Comparison of ENCODE assay signal across 9 cellular contexts in genomic region chr12:109944975-109945374, GRCh38. TPM values are rescaled to one million over a fixed set of nuclear protein-coding genes. Genes with fewer than 3 reads are reported as not detected.
DNase-seq lines count a peak whose midpoint lies in the region; ATAC-seq and TF ChIP-seq lines count a peak whose summit lies in the region.
"Had no signal": no experiment of that assay in that cellular context is flagged by ENCODE, and none has a peak within 500 bp of the region (broad histone marks: within the 10 kb centered on the region; RNA-seq: fewer than 3 reads in every experiment).

No MANE protein-coding gene starts in this region.

- peaks cover 58% of the 10 kb centered on the region for H3K36me3 Mint-ChIP-seq in stimulated activated naive CD8-positive, alpha-beta T cell treated with anti-CD3 and anti-CD28 coated beads, Interleukin-15, Interleukin-2, amounts not matched to agents 100 ng/mL and 50 ng/mL, for 24 hours (ENCODE audit: low read depth)

- H3K27me3 ChIP-seq in esophagus squamous epithelium = no peaks in the 10 kb centered on the region

- no peak overlapping the region for H3K4me3 Mint-ChIP-seq in stimulated activated naive CD8-positive, alpha-beta T cell treated with anti-CD3 and anti-CD28 coated beads, Interleukin-15, Interleukin-2, amounts not matched to agents 100 ng/mL and 50 ng/mL, for 24 hours
- H3K4me3 Mint-ChIP-seq in stimulated activated naive CD8-positive, alpha-beta T cell treated with anti-CD3 and anti-CD28 coated beads, Interleukin-15, amount 100 ng/mL, for 72 hours = no peak overlapping the region

- no peak for DNase-seq in stimulated activated naive CD8-positive, alpha-beta T cell treated with anti-CD3 and anti-CD28 coated beads, Interleukin-15, amount 100 ng/mL, for 72 hours
- DNase-seq in fibroblast of the conjunctiva (ENCODE audit: low read depth) = peak; percentile 20
- DNase-seq in mesenteric fat pad (ENCODE audit: low spot score) = peak; percentile 83
- DNase-seq in HT-29 (ENCODE audit: low spot score) = no peak
- no peak for DNase-seq in H4 (ENCODE audit: low spot score)
- DNase-seq in esophagus squamous epithelium (lab: John Stamatoyannopoulos, UW) = no peak

- ATAC-seq in stimulated activated naive CD8-positive, alpha-beta T cell treated with anti-CD3 and anti-CD28 coated beads, Interleukin-15, amount 100 ng/mL, for 72 hours = no peak
- ATAC-seq in GM19023 (IDR thresholded peaks at IDR 0.05; ENCODE audit: unreplicated experiment) = no peak

- no peak overlapping the region for H3K4me3 ChIP-seq in esophagus squamous epithelium

- H3K27ac Mint-ChIP-seq in stimulated activated naive CD8-positive, alpha-beta T cell treated with anti-CD3 and anti-CD28 coated beads, Interleukin-15, Interleukin-2, amounts not matched to agents 100 ng/mL and 50 ng/mL, for 24 hours = peak overlapping the region; percentile 15
- no peak overlapping the region for H3K27ac Mint-ChIP-seq in stimulated activated naive CD8-positive, alpha-beta T cell treated with anti-CD3 and anti-CD28 coated beads, Interleukin-15, amount 100 ng/mL, for 72 hours

- H3K9me3 Mint-ChIP-seq in stimulated activated naive CD8-positive, alpha-beta T cell treated with anti-CD3 and anti-CD28 coated beads, Interleukin-15, Interleukin-2, amounts not matched to agents 100 ng/mL and 50 ng/mL, for 24 hours = no peaks in the 10 kb centered on the region
- no peaks in the 10 kb centered on the region for H3K9me3 Mint-ChIP-seq in stimulated activated naive CD8-positive, alpha-beta T cell treated with anti-CD3 and anti-CD28 coated beads, Interleukin-15, amount 100 ng/mL, for 72 hours

- TF ChIP-seq POLR2A in esophagus squamous epithelium (IDR thresholded peaks at IDR 0.05) = no peak

- peak overlapping the region in 2 of 4 donors; percentile 12 to 21 for H3K27ac ChIP-seq in esophagus squamous epithelium
- H3K27ac ChIP-seq: epithelial cell of prostate had no signal

- no peaks in the 10 kb centered on the region for H3K9me3 ChIP-seq in esophagus squamous epithelium

- intact Hi-C loops in esophagus squamous epithelium (cut with DNase I) = no loop called here

- no peak for TF ChIP-seq CTCF in esophagus squamous epithelium (IDR thresholded peaks at IDR 0.05)

- peaks cover 6 to 50% (median 6%) of the 10 kb centered on the region in 3 donors for H3K4me1 ChIP-seq in esophagus squamous epithelium

- WGBS in esophagus squamous epithelium, 2 donors = 56 to 80% methylated on average over 13 of the region's 13 CpGs

- H3K27me3 Mint-ChIP-seq in stimulated activated naive CD8-positive, alpha-beta T cell treated with anti-CD3 and anti-CD28 coated beads, Interleukin-15, Interleukin-2, amounts not matched to agents 100 ng/mL and 50 ng/mL, for 24 hours = no peaks in the 10 kb centered on the region
- H3K27me3 Mint-ChIP-seq in stimulated activated naive CD8-positive, alpha-beta T cell treated with anti-CD3 and anti-CD28 coated beads, Interleukin-15, amount 100 ng/mL, for 72 hours = no peaks in the 10 kb centered on the region

- H3K4me1 Mint-ChIP-seq in stimulated activated naive CD8-positive, alpha-beta T cell treated with anti-CD3 and anti-CD28 coated beads, Interleukin-15, Interleukin-2, amounts not matched to agents 100 ng/mL and 50 ng/mL, for 24 hours (ENCODE audit: low read depth) = peaks cover 22% of the 10 kb centered on the region
- peaks cover 25% of the 10 kb centered on the region for H3K4me1 Mint-ChIP-seq in stimulated activated naive CD8-positive, alpha-beta T cell treated with anti-CD3 and anti-CD28 coated beads, Interleukin-15, amount 100 ng/mL, for 72 hours

- peaks cover under 1 to 62% (median 7%) of the 10 kb centered on the region in 3 donors for H3K36me3 ChIP-seq in esophagus squamous epithelium

RNA-seq across cellular contexts. Expression of gene TCHP, which starts 44.9 kb away (rescaled TPM):
- total RNA-seq in mesenteric fat pad = 8.6 TPM
- total RNA-seq in HT-29 (2014; rRNA removed; shearing (Covaris generic)) = 8.8 and 16.7 TPM in 2 replicates
- 10.9 and 11.8 TPM in 2 replicates for total RNA-seq in H4 (2014; rRNA removed; shearing (Covaris generic))
- 10 to 100 TPM; 15.7 to 31.7 (median 20.0) TPM for total RNA-seq in esophagus squamous epithelium

RNA-seq across cellular contexts. Expression of gene GIT2, which starts 51.2 kb away (rescaled TPM):
- total RNA-seq in mesenteric fat pad = 54.2 TPM
- 9.8 and 15.3 TPM in 2 replicates for total RNA-seq in HT-29 (2014; rRNA removed; shearing (Covaris generic))
- total RNA-seq in H4 (2014; rRNA removed; shearing (Covaris generic)) = 13.6 and 14.7 TPM in 2 replicates
- total RNA-seq in esophagus squamous epithelium = 10 to 100 TPM; 14.1 to 31.9 (median 21.0) TPM

RNA-seq across cellular contexts. Expression of gene ANKRD13A, which starts 54.3 kb away (rescaled TPM):
- total RNA-seq in mesenteric fat pad (29.8 TPM), esophagus squamous epithelium (10 to 100 TPM; 67.6 to 92.9 (median 72.8) TPM)
- total RNA-seq in HT-29 (2014; rRNA removed; shearing (Covaris generic)) = 21.5 and 30.5 TPM in 2 replicates
- total RNA-seq in H4 (2014; rRNA removed; shearing (Covaris generic)) = 33.0 and 38.7 TPM in 2 replicates

Comparison
In these comparisons a context has a peak if more than half of its experiments do, and no peak if none do; other contexts are left out.
1. DNase-seq: peak in fibroblast of the conjunctiva (single experiment) and mesenteric fat pad (single experiment); none in stimulated activated naive CD8-positive, alpha-beta T cell treated with anti-CD3 and anti-CD28 coated beads, Interleukin-15, amount 100 ng/mL, for 72 hours (0 of 2), HT-29 (single experiment), H4 (single experiment) and esophagus squamous epithelium (single experiment).